In the genomic region with DNA sequence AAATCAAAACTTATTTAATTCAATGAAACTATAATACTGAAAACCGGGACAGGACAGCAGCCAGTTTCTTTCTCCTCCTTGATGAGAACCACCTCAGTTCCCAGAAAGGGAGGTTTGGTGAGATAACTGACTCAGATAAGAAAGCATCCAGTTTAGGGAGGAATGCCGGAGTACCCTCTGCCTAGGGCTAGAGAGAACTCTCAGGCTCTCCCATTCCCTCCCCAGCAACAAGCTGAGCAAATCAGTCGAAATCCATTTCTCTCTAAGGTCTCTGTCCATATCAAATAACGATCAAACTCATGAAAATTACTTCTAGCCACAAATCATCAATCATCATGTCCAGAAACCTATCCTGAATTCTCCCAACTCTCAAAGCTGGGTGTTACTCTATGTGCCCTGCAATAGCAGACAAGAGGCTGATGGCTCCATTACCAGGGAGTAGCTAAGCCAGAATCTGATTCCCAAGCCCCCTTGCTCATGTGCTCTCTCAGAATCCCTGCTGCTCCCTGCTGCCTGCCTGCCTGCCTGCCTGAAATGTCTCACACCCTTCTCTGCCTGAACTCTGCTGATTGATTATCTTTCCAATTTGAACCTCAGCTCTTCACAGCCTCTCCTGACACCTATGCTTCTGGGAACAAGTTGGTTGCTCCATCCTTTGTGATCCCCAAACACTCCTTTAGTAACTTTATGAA, we compare ENCODE assay signal across 13 cellular contexts. TPM values are rescaled to one million over a fixed set of nuclear protein-coding genes. Genes with fewer than 3 reads are reported as not detected.
DNase-seq lines count a peak whose midpoint lies in the region; ATAC-seq and TF ChIP-seq lines count a peak whose summit lies in the region.
"Had no signal": no experiment of that assay in that cellular context is flagged by ENCODE, and none has a peak within 500 bp of the region (broad histone marks: within the 10 kb centered on the region; RNA-seq: fewer than 3 reads in every experiment).

No MANE protein-coding gene starts in this region.

- H3K36me3 ChIP-seq in HUES64 (ENCODE audit: insufficient read depth, low read length) (peaks cover 29% of the 10 kb centered on the region), OCI-LY7 (ENCODE audit: insufficient read depth, low read length) (peaks cover 5% of the 10 kb centered on the region; the same call in 1 of the 2 replicates)

- H3K4me1 ChIP-seq in HUES64 (ENCODE audit: insufficient read depth, low read length) (peaks cover 37% of the 10 kb centered on the region), OCI-LY7 (ENCODE audit: insufficient read depth, low read length, poor library complexity, severe bottlenecking) (peaks cover 28% of the 10 kb centered on the region)

- CTCF ChIA-PET in activated CD4-positive, alpha-beta T cell treated with anti-CD3 and anti-CD28 coated beads for 36 hours (lab: Charles Lee), result interaction anchor here (0.6 to 1.5 kb wide), 5 partner anchors 10 to 973 kb away, joined by 3 to 4 read pairs (median 3); no protein-coding TSS in a partner anchor
- CTCF ChIA-PET in OCI-LY7 (lab: Charles Lee; ENCODE audit: unreplicated experiment), result no interaction called here

- no peak overlapping the region for H3K4me2 ChIP-seq in OCI-LY7 (ENCODE audit: low read length)
- H3K4me2 ChIP-seq: A549 had no signal

- BruUV-seq in OCI-LY7 (replicated peaks; lab: Mats Ljungman, UMichigan), result no TSS peak

- no peak for DNase-seq in activated CD4-positive, alpha-beta T cell treated with anti-CD3 and anti-CD28 coated beads for 36 hours
- DNase-seq in activated CD4-positive, alpha-beta T cell treated with anti-CD3 and anti-CD28 coated beads, Interleukin-2, amount 50 U/mL, for 48 hours, result no peak
- DNase-seq in osteocyte (ENCODE audit: extremely low spot score, unreplicated experiment) (no peak), NCI-H2227 (lab: John Stamatoyannopoulos, UW; ENCODE audit: unreplicated experiment) (no peak), OCI-LY7 (ENCODE audit: low spot score) (no peak)
- DNase-seq: activated effector memory CD4-positive, alpha-beta T cell treated with anti-CD3 and anti-CD28 coated beads, Interleukin-2, amount 50 U/mL, for 16 hours; NCI-H1092 treated with DMSO at 0.1 percent for 48 hours; nephron progenitor cell had no signal

- peak overlapping the region; percentile 20; the same call in 1 of the 2 replicates for H3K9ac ChIP-seq in HUES64 (ENCODE audit: low read depth, low read length)

- peak overlapping the region; percentile 17; the same call in 1 of the 2 replicates for H3K4me3 ChIP-seq in HUES64 (ENCODE audit: low read length)
- no peak overlapping the region for H3K4me3 ChIP-seq in OCI-LY7 (ENCODE audit: low read depth, low read length, poor library complexity, severe bottlenecking)
- H3K4me3 ChIP-seq: A549 had no signal

- H3K36me3 Mint-ChIP-seq in activated CD4-positive, alpha-beta T cell treated with anti-CD3 and anti-CD28 coated beads for 36 hours (ENCODE audit: low read depth), result peaks cover 80% of the 10 kb centered on the region
- peaks cover 63% of the 10 kb centered on the region for H3K36me3 Mint-ChIP-seq in dendritic cell treated with granulocyte-macrophage colony-stimulating factor and Interleukin-4, amounts not matched to agents 40 ng/mL and 50 ng/mL, for 4 days (ENCODE audit: low read depth)
- H3K36me3 Mint-ChIP-seq in osteocyte (ENCODE audit: unreplicated experiment), result peaks cover 32% of the 10 kb centered on the region

- peak overlapping the region; percentile 99 for H3K4me3 Mint-ChIP-seq in activated CD4-positive, alpha-beta T cell treated with anti-CD3 and anti-CD28 coated beads for 36 hours
- H3K4me3 Mint-ChIP-seq in dendritic cell treated with granulocyte-macrophage colony-stimulating factor and Interleukin-4, amounts not matched to agents 40 ng/mL and 50 ng/mL, for 4 days, result no peak overlapping the region
- H3K4me3 Mint-ChIP-seq in osteocyte (ENCODE audit: unreplicated experiment), result peak overlapping the region; percentile 41
- H3K4me3 Mint-ChIP-seq: nephron progenitor cell had no signal

- H3K9me3 Mint-ChIP-seq in activated CD4-positive, alpha-beta T cell treated with anti-CD3 and anti-CD28 coated beads for 36 hours (ENCODE audit: low read depth), result no peaks in the 10 kb centered on the region
- H3K9me3 Mint-ChIP-seq in dendritic cell treated with granulocyte-macrophage colony-stimulating factor and Interleukin-4, amounts not matched to agents 40 ng/mL and 50 ng/mL, for 4 days, result no peaks in the 10 kb centered on the region
- H3K9me3 Mint-ChIP-seq in osteocyte (ENCODE audit: unreplicated experiment), result no peaks in the 10 kb centered on the region
- H3K9me3 Mint-ChIP-seq: nephron progenitor cell had no signal

- no peak overlapping the region for H2AFZ ChIP-seq in OCI-LY7 (ENCODE audit: low read length)

- no peaks in the 10 kb centered on the region for H4K20me1 ChIP-seq in OCI-LY7 (ENCODE audit: insufficient read depth, low read length)

- H3K27me3 ChIP-seq in HUES64 (ENCODE audit: insufficient read depth, low read length), result no peaks in the 10 kb centered on the region

- intact Hi-C loops in activated CD4-positive, alpha-beta T cell treated with anti-CD3 and anti-CD28 coated beads for 36 hours (cut with DNase I, micrococcal nuclease), result loop anchor here (5.0 to 10.0 kb wide), 4 partner anchors 35 to 1712 kb away; a partner anchor contains a TSS
- intact Hi-C loops in dendritic cell treated with granulocyte-macrophage colony-stimulating factor and Interleukin-4, amounts not matched to agents 40 ng/mL and 50 ng/mL, for 4 days (cut with micrococcal nuclease), result loop anchor here (10.0 kb wide), 1 partner anchor 298 kb away; no protein-coding TSS in a partner anchor
- intact Hi-C loops in OCI-LY7 (cut with micrococcal nuclease; ENCODE audit: unreplicated experiment), result loop anchor here (10.0 kb wide), 1 partner anchor 398 kb away; no protein-coding TSS in a partner anchor

- ATAC-seq in activated CD4-positive, alpha-beta T cell treated with anti-CD3 and anti-CD28 coated beads for 36 hours, result no peak
- no peak for ATAC-seq in HG03139 (IDR thresholded peaks at IDR 0.05; ENCODE audit: unreplicated experiment)
- ATAC-seq: A549 had no signal

- H3K9me3 ChIP-seq in HUES64 (ENCODE audit: insufficient read depth, low read depth, low read length), result no peaks in the 10 kb centered on the region
- no peaks in the 10 kb centered on the region for H3K9me3 ChIP-seq in OCI-LY7 (ENCODE audit: low read length)
- H3K9me3 ChIP-seq: A549 had no signal

- no peaks in the 10 kb centered on the region for H3K9me2 ChIP-seq in OCI-LY7 (ENCODE audit: insufficient read depth, low read length)

- H3K27ac ChIP-seq in HUES64 (ENCODE audit: low read depth, low read length), result peak overlapping the region; percentile 79
- H3K27ac ChIP-seq in OCI-LY7 (ENCODE audit: low read depth, low read length, poor library complexity, severe bottlenecking), result no peak overlapping the region
- H3K27ac ChIP-seq: A549 had no signal

- 57% methylated on average over 3 of the region's 4 CpGs for WGBS in HUES64

- H3K27me3 Mint-ChIP-seq in activated CD4-positive, alpha-beta T cell treated with anti-CD3 and anti-CD28 coated beads for 36 hours, result no peaks in the 10 kb centered on the region
- no peaks in the 10 kb centered on the region for H3K27me3 Mint-ChIP-seq in dendritic cell treated with granulocyte-macrophage colony-stimulating factor and Interleukin-4, amounts not matched to agents 40 ng/mL and 50 ng/mL, for 4 days
- no peaks in the 10 kb centered on the region for H3K27me3 Mint-ChIP-seq in osteocyte (ENCODE audit: unreplicated experiment)

- H3K27ac Mint-ChIP-seq in activated CD4-positive, alpha-beta T cell treated with anti-CD3 and anti-CD28 coated beads for 36 hours, result peak overlapping the region; percentile 98
- peak overlapping the region; percentile 100 for H3K27ac Mint-ChIP-seq in dendritic cell treated with granulocyte-macrophage colony-stimulating factor and Interleukin-4, amounts not matched to agents 40 ng/mL and 50 ng/mL, for 4 days
- peak overlapping the region; percentile 53 for H3K27ac Mint-ChIP-seq in osteocyte (ENCODE audit: unreplicated experiment)
- H3K27ac Mint-ChIP-seq: nephron progenitor cell had no signal

- no peak for TF ChIP-seq CTCF in osteocyte (IDR thresholded peaks at IDR 0.05)
- TF ChIP-seq CTCF in OCI-LY7 (conservative IDR thresholded peaks at IDR 0.05; ENCODE audit: low read length), result no peak

- H3K4me1 Mint-ChIP-seq in activated CD4-positive, alpha-beta T cell treated with anti-CD3 and anti-CD28 coated beads for 36 hours, result peaks cover 67% of the 10 kb centered on the region
- H3K4me1 Mint-ChIP-seq in dendritic cell treated with granulocyte-macrophage colony-stimulating factor and Interleukin-4, amounts not matched to agents 40 ng/mL and 50 ng/mL, for 4 days (ENCODE audit: low read depth), result peaks cover 53% of the 10 kb centered on the region
- peaks cover 46% of the 10 kb centered on the region for H3K4me1 Mint-ChIP-seq in osteocyte (ENCODE audit: unreplicated experiment)

- POLR2A ChIA-PET in activated CD4-positive, alpha-beta T cell treated with anti-CD3 and anti-CD28 coated beads for 36 hours (lab: Charles Lee), result interaction anchor here (0.6 to 1.3 kb wide), 4 partner anchors 10 to 89 kb away, joined by 3 to 6 read pairs (median 5); no protein-coding TSS in a partner anchor
- POLR2A ChIA-PET in OCI-LY7 (lab: Charles Lee), result interaction anchor here (0.5 kb wide), 1 partner anchor 342 kb away, joined by 3 read pairs; no protein-coding TSS in a partner anchor

- H3K79me2 ChIP-seq in OCI-LY7 (ENCODE audit: insufficient read depth, low read depth, low read length), result peaks cover 11% of the 10 kb centered on the region; the same call in 1 of the 2 replicates

RNA-seq across cellular contexts. Expression of a gene that starts 3.8 kb away (rescaled TPM):
- total RNA-seq in activated CD4-positive, alpha-beta T cell treated with anti-CD3 and anti-CD28 coated beads for 36 hours, result 10 to 100 TPM in 1 of 2 experiments, 1 to 10 TPM in 1; 7.9 to 11.3 TPM
- 5.8 TPM for polyA plus RNA-seq in HUES64 (2013, experiment 1 of 2)
- polyA plus RNA-seq in HUES64 (2013, experiment 2 of 2), result 6.0 TPM
- 15.5 and 20.0 TPM in 2 replicates for total RNA-seq in osteocyte
- 6.5 and 8.5 TPM in 2 replicates for total RNA-seq in OCI-LY7 (2014; rRNA removed; shearing (Covaris generic))
- total RNA-seq in OCI-LY7 (2022), result 8.2 and 8.9 TPM in 2 replicates

RNA-seq across cellular contexts. Expression of a gene that starts 49.4 kb away (rescaled TPM):
- total RNA-seq in activated CD4-positive, alpha-beta T cell treated with anti-CD3 and anti-CD28 coated beads for 36 hours, result not detected
- not detected for polyA plus RNA-seq in HUES64 (2013, experiment 1 of 2)
- not detected for polyA plus RNA-seq in HUES64 (2013, experiment 2 of 2)
- total RNA-seq in osteocyte (not detected in 2 replicates), OCI-LY7 (2022) (not detected in 2 replicates)
- total RNA-seq in OCI-LY7 (2014; rRNA removed; shearing (Covaris generic)), result 0.44 TPM in 1 of 2 replicates, not detected in the other
- total RNA-seq: temporal lobe had no signal
- polyA plus RNA-seq: A549 had no signal
